In genomic region chr15:47897525-47897924, GRCh38 we compare ENCODE assay signal across 25 cellular contexts.
"Had no signal": no experiment of that assay in that cellular context is flagged by ENCODE, and none has a peak within 500 bp of the region (broad histone marks: within the 10 kb centered on the region; RNA-seq: fewer than 3 reads in every experiment).

No MANE protein-coding gene starts in this region.

- H3K36me3 ChIP-seq: gastrocnemius medialis, heart left ventricle, lower lobe of right lung, neutrophil, pancreas, right lobe of liver, stomach, thyroid gland had no signal

- FAIRE-seq: endothelial cell of umbilical vein, islet of Langerhans, pancreas had no signal

- H2AFZ ChIP-seq: hepatocyte had no signal

- ATAC-seq: gastrocnemius medialis; heart left ventricle; left colon; left ventricle myocardium superior; lower lobe of right lung; natural killer cell; pancreas; right lobe of liver; stimulated activated effector memory CD8-positive, alpha-beta T cell treated with anti-CD3 and anti-CD28 coated beads, Interleukin-12 subunit alpha, Interleukin-12 subunit beta, amount 100 ng/mL, for 72 hours had no signal

- H3K27ac ChIP-seq: coronary artery, gastrocnemius medialis, heart left ventricle, hepatocyte, lower lobe of right lung, neutrophil, pancreas, right lobe of liver, stomach, thyroid gland had no signal

- H3K4me3 Mint-ChIP-seq: memory B cell; natural killer cell; stimulated activated effector memory CD8-positive, alpha-beta T cell treated with anti-CD3 and anti-CD28 coated beads, Interleukin-12 subunit alpha, Interleukin-12 subunit beta, amount 100 ng/mL, for 72 hours; type B pancreatic cell had no signal

- H3K27me3 Mint-ChIP-seq: memory B cell, type B pancreatic cell had no signal

- H3K36me3 Mint-ChIP-seq: memory B cell; natural killer cell; stimulated activated effector memory CD8-positive, alpha-beta T cell treated with anti-CD3 and anti-CD28 coated beads, Interleukin-12 subunit alpha, Interleukin-12 subunit beta, amount 100 ng/mL, for 72 hours; type B pancreatic cell had no signal

- H3K27ac Mint-ChIP-seq: memory B cell; natural killer cell; stimulated activated effector memory CD8-positive, alpha-beta T cell treated with anti-CD3 and anti-CD28 coated beads, Interleukin-12 subunit alpha, Interleukin-12 subunit beta, amount 100 ng/mL, for 72 hours; type B pancreatic cell had no signal

- H3K4me1 Mint-ChIP-seq: memory B cell; natural killer cell; stimulated activated effector memory CD8-positive, alpha-beta T cell treated with anti-CD3 and anti-CD28 coated beads, Interleukin-12 subunit alpha, Interleukin-12 subunit beta, amount 100 ng/mL, for 72 hours had no signal

- H3K79me2 ChIP-seq: hepatocyte had no signal

- H3K4me2 ChIP-seq: hepatocyte had no signal

- H3K4me3 ChIP-seq: coronary artery, gastrocnemius medialis, heart left ventricle, hepatocyte, lower lobe of right lung, pancreas, right lobe of liver, stomach, thyroid gland had no signal

- H3K4me1 ChIP-seq: gastrocnemius medialis, heart left ventricle, lower lobe of right lung, pancreas, right lobe of liver, stomach, thyroid gland had no signal

- H3K9me3 ChIP-seq: gastrocnemius medialis, lower lobe of right lung, neutrophil, pancreas, right lobe of liver, thyroid gland had no signal

- DNase-seq: dermis blood vessel endothelial cell; effector memory CD4-positive, alpha-beta T cell; erythroblast; gastrocnemius medialis; heart left ventricle; kidney glomerular epithelial cell; left colon; left ventricle myocardium superior; lower lobe of right lung; natural killer cell; pancreas; right lobe of liver; stimulated activated CD4-positive, alpha-beta T cell treated with anti-CD3 and anti-CD28 coated beads, Interleukin-2, amount 100 ng/mL, for 24 hours; stimulated activated CD4-positive, alpha-beta T cell treated with anti-CD3 and anti-CD28 coated beads, Interleukin-4, amount 100 ng/mL, for 24 hours; stimulated activated naive CD4-positive, alpha-beta T cell treated with Interleukin-2 at 50 U/mL for 16 hours; stomach; thyroid gland had no signal

- H3K27me3 ChIP-seq: gastrocnemius medialis, heart left ventricle, hepatocyte, neutrophil, pancreas, right lobe of liver, stomach, thyroid gland had no signal
